ENCODE assay signal across 18 cellular contexts in the genomic region with DNA sequence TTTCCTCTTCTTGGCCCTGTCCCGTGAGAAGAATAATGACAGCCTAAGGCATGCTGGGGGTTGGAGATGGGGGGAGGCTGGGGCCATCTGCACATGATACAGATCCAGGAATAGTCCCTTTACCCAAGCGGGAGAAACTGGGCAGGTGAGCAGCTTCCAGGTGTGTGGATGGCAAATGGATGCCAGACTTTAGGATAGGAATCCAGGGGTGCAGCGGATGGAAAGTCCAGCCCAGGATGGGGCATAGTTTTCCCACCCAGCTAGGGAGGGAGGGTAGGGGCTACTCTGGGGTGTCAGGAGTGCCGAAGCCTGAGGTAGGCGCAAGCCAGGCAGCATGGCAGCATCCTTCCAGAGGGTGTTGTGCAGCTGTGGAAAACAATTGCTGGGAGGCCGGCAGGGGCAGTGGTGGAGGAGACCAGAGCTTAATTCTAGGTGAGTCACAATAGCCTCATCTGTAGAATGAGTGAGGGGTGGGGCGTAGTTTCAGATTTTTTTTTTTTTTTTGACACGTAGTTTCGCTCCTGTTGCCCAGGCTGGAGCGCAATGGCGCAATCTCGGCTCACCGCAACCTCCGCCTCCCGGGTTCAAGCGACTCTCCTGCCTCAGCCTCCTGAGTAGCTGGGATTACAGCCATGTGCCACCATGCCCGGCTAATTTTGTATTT. TPM values are rescaled to one million over a fixed set of nuclear protein-coding genes. Genes with fewer than 3 reads are reported as not detected.
DNase-seq lines count a peak whose midpoint lies in the region; ATAC-seq and TF ChIP-seq lines count a peak whose summit lies in the region.
"Had no signal": no experiment of that assay in that cellular context is flagged by ENCODE, and none has a peak within 500 bp of the region (broad histone marks: within the 10 kb centered on the region; RNA-seq: fewer than 3 reads in every experiment).

No MANE protein-coding gene starts in this region.

- no peaks in the 10 kb centered on the region for H3K9me2 ChIP-seq in PC-9 (ENCODE audit: insufficient read depth)

- peak overlapping the region; percentile 43 for H3K27ac ChIP-seq in PC-9
- H3K27ac ChIP-seq: sigmoid colon, stomach, tibial nerve had no signal

- peak overlapping the region in 1 of 2 donors; percentile 55 for H3K27ac Mint-ChIP-seq in stimulated activated naive CD8-positive, alpha-beta T cell treated with anti-CD3 and anti-CD28 coated beads, Interleukin-15, amount 100 ng/mL, for 72 hours
- H3K27ac Mint-ChIP-seq in activated T-helper 2 cell treated with anti-CD3 and anti-CD28 coated beads, Interferon-gamma antibody, Interleukin-2, Interleukin-4, amounts not matched to agents 10 μg/mL and 5 μg/mL and 100 μg/mL, durations not matched to agents 14 hours and 24 hours and 36 hours: no peak overlapping the region
- H3K27ac Mint-ChIP-seq: activated naive CD8-positive, alpha-beta T cell treated with anti-CD3 and anti-CD28 coated beads, Interleukin-2, amount 10 ng/mL, durations not matched to agents 7 days and 5 days; progenitor cell of endocrine pancreas; WTC11 had no signal

- H3K27me3 Mint-ChIP-seq in stimulated activated naive CD8-positive, alpha-beta T cell treated with anti-CD3 and anti-CD28 coated beads, Interleukin-15, amount 100 ng/mL, for 72 hours: no peaks in the 10 kb centered on the region
- peaks cover 5% of the 10 kb centered on the region for H3K27me3 Mint-ChIP-seq in activated T-helper 2 cell treated with anti-CD3 and anti-CD28 coated beads, Interferon-gamma antibody, Interleukin-2, Interleukin-4, amounts not matched to agents 10 μg/mL and 5 μg/mL and 100 μg/mL, durations not matched to agents 14 hours and 24 hours and 36 hours (ENCODE audit: low read depth)

- peaks cover 18% of the 10 kb centered on the region for H3F3A ChIP-seq in PC-9 (ENCODE audit: insufficient read depth, low read depth)

- no peak overlapping the region for H3K4me3 Mint-ChIP-seq in stimulated activated naive CD8-positive, alpha-beta T cell treated with anti-CD3 and anti-CD28 coated beads, Interleukin-15, amount 100 ng/mL, for 72 hours
- no peak overlapping the region for H3K4me3 Mint-ChIP-seq in activated T-helper 2 cell treated with anti-CD3 and anti-CD28 coated beads, Interferon-gamma antibody, Interleukin-2, Interleukin-4, amounts not matched to agents 10 μg/mL and 5 μg/mL and 100 μg/mL, durations not matched to agents 14 hours and 24 hours and 36 hours (ENCODE audit: low read depth)
- H3K4me3 Mint-ChIP-seq: activated naive CD8-positive, alpha-beta T cell treated with anti-CD3 and anti-CD28 coated beads, Interleukin-2, amount 10 ng/mL, durations not matched to agents 7 days and 5 days; WTC11 had no signal

- no peaks in the 10 kb centered on the region for H3K79me2 ChIP-seq in PC-9 (ENCODE audit: low read depth)

- TF ChIP-seq CTCF in PC-9 (conservative IDR thresholded peaks at IDR 0.05): no peak

- peak overlapping the region; percentile 70 for H2AFZ ChIP-seq in PC-9

- DNase-seq in stimulated activated naive CD8-positive, alpha-beta T cell treated with anti-CD3 and anti-CD28 coated beads, Interleukin-15, amount 100 ng/mL, for 72 hours: no peak
- DNase-seq in stimulated activated naive CD8-positive, alpha-beta T cell treated with anti-CD3 and anti-CD28 coated beads, Interleukin-15, Interleukin-2, amounts not matched to agents 100 U/mL and 50 U/mL, for 24 hours: no peak
- peak; percentile 29 to 73 for DNase-seq in PC-9
- DNase-seq in activated T-helper 2 cell treated with anti-CD3 and anti-CD28 coated beads, Interferon-gamma antibody, Interleukin-2, Interleukin-4, amounts not matched to agents 10 μg/mL and 5 μg/mL and 100 μg/mL, durations not matched to agents 14 hours and 24 hours and 36 hours (ENCODE audit: low spot score): no peak
- DNase-seq: cerebellar nuclear complex had no signal

- no peaks in the 10 kb centered on the region for H3K36me3 ChIP-seq in PC-9 (ENCODE audit: low read depth)
- H3K36me3 ChIP-seq: BE2C, sigmoid colon, stomach, tibial nerve had no signal

- peak overlapping the region; percentile 53; the same call in 1 of the 2 replicates for H3K4me2 ChIP-seq in PC-9

- peak overlapping the region; percentile 21; the same call in 1 of the 2 replicates for H3K4me3 ChIP-seq in PC-9
- H3K4me3 ChIP-seq: GM12878, sigmoid colon, stomach, tibial nerve had no signal

- CTCF ChIA-PET in PC-9 (lab: Charles Lee): interaction anchor here (0.6 to 3.8 kb wide), 5 partner anchors 26 to 511 kb away, joined by 3 to 27 read pairs (median 6); no protein-coding TSS in a partner anchor

- POLR2A ChIA-PET in PC-9 (lab: Charles Lee; ENCODE audit: unreplicated experiment): interaction anchor here (0.7 kb wide), 1 partner anchor 15 kb away, joined by 12 read pairs; no protein-coding TSS in a partner anchor

- no peaks in the 10 kb centered on the region for H3K36me3 Mint-ChIP-seq in activated T-helper 2 cell treated with anti-CD3 and anti-CD28 coated beads, Interferon-gamma antibody, Interleukin-2, Interleukin-4, amounts not matched to agents 10 μg/mL and 5 μg/mL and 100 μg/mL, durations not matched to agents 14 hours and 24 hours and 36 hours (ENCODE audit: low read depth)
- H3K36me3 Mint-ChIP-seq: WTC11 had no signal

- peaks cover 6% of the 10 kb centered on the region for H3K4me1 Mint-ChIP-seq in stimulated activated naive CD8-positive, alpha-beta T cell treated with anti-CD3 and anti-CD28 coated beads, Interleukin-15, amount 100 ng/mL, for 72 hours
- no peaks in the 10 kb centered on the region for H3K4me1 Mint-ChIP-seq in activated T-helper 2 cell treated with anti-CD3 and anti-CD28 coated beads, Interferon-gamma antibody, Interleukin-2, Interleukin-4, amounts not matched to agents 10 μg/mL and 5 μg/mL and 100 μg/mL, durations not matched to agents 14 hours and 24 hours and 36 hours (ENCODE audit: low read depth)

- ATAC-seq in stimulated activated naive CD8-positive, alpha-beta T cell treated with anti-CD3 and anti-CD28 coated beads, Interleukin-15, amount 100 ng/mL, for 72 hours: peak; percentile 33
- ATAC-seq in stimulated activated naive CD8-positive, alpha-beta T cell treated with anti-CD3 and anti-CD28 coated beads, Interleukin-15, Interleukin-2, amounts not matched to agents 100 U/mL and 50 U/mL, for 24 hours: no peak
- ATAC-seq in esophagus mucosa (peak; percentile 74), HG03354 (IDR thresholded peaks at IDR 0.05; ENCODE audit: poor library complexity, severe bottlenecking, unreplicated experiment) (no peak), GM21526 (IDR thresholded peaks at IDR 0.05; ENCODE audit: low FRiP score, unreplicated experiment) (no peak), HG03175 (IDR thresholded peaks at IDR 0.05; ENCODE audit: unreplicated experiment) (no peak)

- no peaks in the 10 kb centered on the region for H3K9me3 Mint-ChIP-seq in stimulated activated naive CD8-positive, alpha-beta T cell treated with anti-CD3 and anti-CD28 coated beads, Interleukin-15, amount 100 ng/mL, for 72 hours
- no peaks in the 10 kb centered on the region for H3K9me3 Mint-ChIP-seq in activated T-helper 2 cell treated with anti-CD3 and anti-CD28 coated beads, Interferon-gamma antibody, Interleukin-2, Interleukin-4, amounts not matched to agents 10 μg/mL and 5 μg/mL and 100 μg/mL, durations not matched to agents 14 hours and 24 hours and 36 hours
- H3K9me3 Mint-ChIP-seq: activated naive CD8-positive, alpha-beta T cell treated with anti-CD3 and anti-CD28 coated beads, Interleukin-2, amount 10 ng/mL, durations not matched to agents 7 days and 5 days; WTC11 had no signal

- H3K9me3 ChIP-seq in PC-9 (ENCODE audit: insufficient read depth, low read depth): no peaks in the 10 kb centered on the region
- H3K9me3 ChIP-seq: BE2C, sigmoid colon, stomach, tibial nerve had no signal

- intact Hi-C loops in PC-9 (cut with micrococcal nuclease; ENCODE audit: unreplicated experiment): no loop called here
- intact Hi-C loops in activated T-helper 2 cell treated with anti-CD3 and anti-CD28 coated beads, Interferon-gamma antibody, Interleukin-2, Interleukin-4, amounts not matched to agents 10 μg/mL and 5 μg/mL and 100 μg/mL, durations not matched to agents 14 hours and 24 hours and 36 hours (cut with micrococcal nuclease): loop anchor here (5.0 kb wide), 3 partner anchors 64 to 289 kb away; no protein-coding TSS in a partner anchor

- no TSS peak for BruUV-seq in PC-9 (replicated peaks; lab: Mats Ljungman, UMichigan)

- no peaks in the 10 kb centered on the region; the same call in 1 of the 2 replicates for H3K27me3 ChIP-seq in PC-9 (ENCODE audit: insufficient read depth, low read depth)
- H3K27me3 ChIP-seq: BE2C had no signal

- H3K4me1 ChIP-seq in PC-9 (replicated peaks; ENCODE audit: insufficient read depth): no peaks in the 10 kb centered on the region
- H3K4me1 ChIP-seq: BE2C, sigmoid colon had no signal

- H4K20me1 ChIP-seq in PC-9 (ENCODE audit: insufficient read depth): no peaks in the 10 kb centered on the region

RNA-seq across cellular contexts. Expression of a gene that starts 15.4 kb away (rescaled TPM):
- total RNA-seq in PC-9 (2021) (30.8 and 36.6 TPM in 2 replicates), esophagus mucosa (32.8 TPM)
- 12.7 and 12.8 TPM in 2 replicates for total RNA-seq in activated T-helper 2 cell treated with anti-CD3 and anti-CD28 coated beads, Interferon-gamma antibody, Interleukin-2, Interleukin-4, amounts not matched to agents 10 μg/mL and 5 μg/mL and 100 μg/mL, durations not matched to agents 14 hours and 24 hours and 36 hours

RNA-seq across cellular contexts. Expression of a gene that starts 49.8 kb away (rescaled TPM):
- 6.9 and 7.2 TPM in 2 replicates for total RNA-seq in PC-9 (2021)
- 6.7 TPM for total RNA-seq in esophagus mucosa
- total RNA-seq in activated T-helper 2 cell treated with anti-CD3 and anti-CD28 coated beads, Interferon-gamma antibody, Interleukin-2, Interleukin-4, amounts not matched to agents 10 μg/mL and 5 μg/mL and 100 μg/mL, durations not matched to agents 14 hours and 24 hours and 36 hours: not detected in 2 replicates
- total RNA-seq: A673; activated naive CD8-positive, alpha-beta T cell treated with anti-CD3 and anti-CD28 coated beads, Interleukin-2, amount 10 ng/mL, durations not matched to agents 7 days and 5 days; GM12878 had no signal

Comparison
In these comparisons a context has a peak if more than half of its experiments do, and no peak if none do; other contexts are left out.
1. ATAC-seq: peak in stimulated activated naive CD8-positive, alpha-beta T cell treated with anti-CD3 and anti-CD28 coated beads, Interleukin-15, amount 100 ng/mL, for 72 hours (single experiment) and esophagus mucosa (single experiment); none in stimulated activated naive CD8-positive, alpha-beta T cell treated with anti-CD3 and anti-CD28 coated beads, Interleukin-15, Interleukin-2, amounts not matched to agents 100 U/mL and 50 U/mL, for 24 hours (single experiment), HG03354 (single experiment), GM21526 (single experiment) and HG03175 (single experiment).
2. DNase-seq: peak in PC-9 (2 of 2); none in stimulated activated naive CD8-positive, alpha-beta T cell treated with anti-CD3 and anti-CD28 coated beads, Interleukin-15, amount 100 ng/mL, for 72 hours (0 of 2), stimulated activated naive CD8-positive, alpha-beta T cell treated with anti-CD3 and anti-CD28 coated beads, Interleukin-15, Interleukin-2, amounts not matched to agents 100 U/mL and 50 U/mL, for 24 hours (single experiment) and activated T-helper 2 cell treated with anti-CD3 and anti-CD28 coated beads, Interferon-gamma antibody, Interleukin-2, Interleukin-4, amounts not matched to agents 10 μg/mL and 5 μg/mL and 100 μg/mL, durations not matched to agents 14 hours and 24 hours and 36 hours (single experiment).